Comparison of ENCODE assay signal across 18 cellular contexts in the genomic region with DNA sequence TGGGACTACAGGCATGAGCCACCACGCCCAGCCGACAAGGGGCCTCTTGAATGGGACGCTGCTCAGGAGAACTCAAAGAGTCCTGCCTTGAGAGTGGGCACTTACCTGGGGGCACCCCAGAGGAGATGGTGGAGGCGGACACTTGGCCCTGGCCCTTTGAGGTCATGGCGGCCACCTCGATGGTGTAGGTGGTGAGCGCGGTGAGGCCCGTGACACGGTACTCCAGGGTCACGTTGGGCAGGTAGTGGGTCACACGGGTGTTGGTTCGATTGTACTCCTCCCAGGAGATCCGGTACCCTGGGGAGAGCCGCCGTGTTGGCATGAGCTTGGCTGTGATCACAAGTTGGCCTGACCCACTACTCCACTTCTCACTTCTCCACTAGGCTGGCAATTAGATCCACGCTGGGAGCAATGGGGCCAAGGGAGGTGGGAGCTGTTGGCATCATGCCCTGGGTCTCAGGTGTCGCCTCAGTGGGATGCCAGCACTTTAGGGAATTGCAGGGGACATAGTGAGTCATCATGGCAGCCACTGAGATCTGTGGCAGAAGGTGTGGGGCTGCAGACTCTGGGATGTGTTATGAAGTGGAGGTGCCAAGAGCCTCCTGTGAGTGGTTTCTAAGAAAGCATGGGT.
A peak's percentile ranks its signal among the peaks of the same experiment; 100 is the strongest.
DNase-seq lines count a peak whose midpoint lies in the region; ATAC-seq and TF ChIP-seq lines count a peak whose summit lies in the region.
"Had no signal": no experiment of that assay in that cellular context is flagged by ENCODE, and none has a peak within 500 bp of the region (broad histone marks: within the 10 kb centered on the region; RNA-seq: fewer than 3 reads in every experiment).

No MANE protein-coding gene starts in this region.

- ATAC-seq in GM18505 (IDR thresholded peaks at IDR 0.05; ENCODE audit: unreplicated experiment) (no peak), GM18511 (IDR thresholded peaks at IDR 0.05; ENCODE audit: unreplicated experiment) (no peak)
- ATAC-seq: PC-3 had no signal

- no peaks in the 10 kb centered on the region for H3K4me1 Mint-ChIP-seq in endothelial cell (ENCODE audit: unreplicated experiment)

- H3K4me3 Mint-ChIP-seq in endothelial cell (ENCODE audit: unreplicated experiment) = no peak overlapping the region

- H3K27me3 Mint-ChIP-seq in endothelial cell (ENCODE audit: unreplicated experiment) = peaks cover 2% of the 10 kb centered on the region

- peaks cover 14% of the 10 kb centered on the region for H3K4me1 ChIP-seq in BLaER1

- H3K4me3 ChIP-seq in BLaER1 = no peak overlapping the region
- H3K4me3 ChIP-seq: MG63 had no signal

- no peaks in the 10 kb centered on the region for H3K27me3 ChIP-seq in BLaER1
- H3K27me3 ChIP-seq: MG63 had no signal

- no peaks in the 10 kb centered on the region for H4K20me1 ChIP-seq in BLaER1

- H3K9me3 ChIP-seq in BLaER1 = no peaks in the 10 kb centered on the region
- H3K9me3 ChIP-seq: MG63 had no signal

- no peak for TF ChIP-seq CTCF in endothelial cell (IDR thresholded peaks at IDR 0.05; ENCODE audit: unreplicated experiment)

- DNase-seq in NCI-H2081 (lab: John Stamatoyannopoulos, UW) (peak; percentile 39 to 67), NCI-H2081 treated with DMSO at 0.1 percent for 48 hours (lab: John Stamatoyannopoulos, UW) (no peak), NCI-H2107 (lab: John Stamatoyannopoulos, UW) (peak; percentile 45), endothelial cell (ENCODE audit: low spot score) (no peak), DMS79 treated with DMSO at 0.1 percent for 48 hours (lab: John Stamatoyannopoulos, UW) (no peak)
- DNase-seq: DMS153, EL, Karpas-422, MG63, NCI-H1092, NCI-H187, PC-3, SW 1271 had no signal

- TF ChIP-seq POLR2A in GM18505 (IDR thresholded peaks at IDR 0.05; ENCODE audit: borderline replicate concordance, extremely low read depth, insufficient read depth, insufficient read length) = no peak

- H3K27ac ChIP-seq in BLaER1 = no peak overlapping the region
- H3K27ac ChIP-seq: C4-2B, RWPE1 had no signal

- no peaks in the 10 kb centered on the region for H3K36me3 Mint-ChIP-seq in endothelial cell (ENCODE audit: low read depth, unreplicated experiment)

- peaks cover 65% of the 10 kb centered on the region; the same call in 1 of the 2 replicates for H3K36me3 ChIP-seq in BLaER1
- H3K36me3 ChIP-seq: MG63 had no signal

- H3K27ac Mint-ChIP-seq in endothelial cell (ENCODE audit: unreplicated experiment) = peak overlapping the region; percentile 72

- H3K4me2 ChIP-seq in BLaER1 = peak overlapping the region; percentile 63; the same call in 1 of the 2 replicates

- no peak overlapping the region for H3K9ac ChIP-seq in BLaER1

- H3K9me3 Mint-ChIP-seq in endothelial cell (ENCODE audit: unreplicated experiment) = no peaks in the 10 kb centered on the region

Comparison
In these comparisons a context has a peak if more than half of its experiments do, and no peak if none do; other contexts are left out.
1. DNase-seq: peak in NCI-H2081 (2 of 2) and NCI-H2107 (single experiment); none in NCI-H2081 treated with DMSO at 0.1 percent for 48 hours (single experiment), endothelial cell (single experiment) and DMS79 treated with DMSO at 0.1 percent for 48 hours (single experiment).